Comparison of ENCODE assay signal across 11 cellular contexts in genomic region chr6:75493400-75494064, GRCh38. TPM values are rescaled to one million over a fixed set of nuclear protein-coding genes. Genes with fewer than 3 reads are reported as not detected.
A peak's percentile ranks its signal among the peaks of the same experiment; 100 is the strongest.
DNase-seq lines count a peak whose midpoint lies in the region; ATAC-seq and TF ChIP-seq lines count a peak whose summit lies in the region.
"Had no signal": no experiment of that assay in that cellular context is flagged by ENCODE, and none has a peak within 500 bp of the region (broad histone marks: within the 10 kb centered on the region; RNA-seq: fewer than 3 reads in every experiment).

A gene with protein sequence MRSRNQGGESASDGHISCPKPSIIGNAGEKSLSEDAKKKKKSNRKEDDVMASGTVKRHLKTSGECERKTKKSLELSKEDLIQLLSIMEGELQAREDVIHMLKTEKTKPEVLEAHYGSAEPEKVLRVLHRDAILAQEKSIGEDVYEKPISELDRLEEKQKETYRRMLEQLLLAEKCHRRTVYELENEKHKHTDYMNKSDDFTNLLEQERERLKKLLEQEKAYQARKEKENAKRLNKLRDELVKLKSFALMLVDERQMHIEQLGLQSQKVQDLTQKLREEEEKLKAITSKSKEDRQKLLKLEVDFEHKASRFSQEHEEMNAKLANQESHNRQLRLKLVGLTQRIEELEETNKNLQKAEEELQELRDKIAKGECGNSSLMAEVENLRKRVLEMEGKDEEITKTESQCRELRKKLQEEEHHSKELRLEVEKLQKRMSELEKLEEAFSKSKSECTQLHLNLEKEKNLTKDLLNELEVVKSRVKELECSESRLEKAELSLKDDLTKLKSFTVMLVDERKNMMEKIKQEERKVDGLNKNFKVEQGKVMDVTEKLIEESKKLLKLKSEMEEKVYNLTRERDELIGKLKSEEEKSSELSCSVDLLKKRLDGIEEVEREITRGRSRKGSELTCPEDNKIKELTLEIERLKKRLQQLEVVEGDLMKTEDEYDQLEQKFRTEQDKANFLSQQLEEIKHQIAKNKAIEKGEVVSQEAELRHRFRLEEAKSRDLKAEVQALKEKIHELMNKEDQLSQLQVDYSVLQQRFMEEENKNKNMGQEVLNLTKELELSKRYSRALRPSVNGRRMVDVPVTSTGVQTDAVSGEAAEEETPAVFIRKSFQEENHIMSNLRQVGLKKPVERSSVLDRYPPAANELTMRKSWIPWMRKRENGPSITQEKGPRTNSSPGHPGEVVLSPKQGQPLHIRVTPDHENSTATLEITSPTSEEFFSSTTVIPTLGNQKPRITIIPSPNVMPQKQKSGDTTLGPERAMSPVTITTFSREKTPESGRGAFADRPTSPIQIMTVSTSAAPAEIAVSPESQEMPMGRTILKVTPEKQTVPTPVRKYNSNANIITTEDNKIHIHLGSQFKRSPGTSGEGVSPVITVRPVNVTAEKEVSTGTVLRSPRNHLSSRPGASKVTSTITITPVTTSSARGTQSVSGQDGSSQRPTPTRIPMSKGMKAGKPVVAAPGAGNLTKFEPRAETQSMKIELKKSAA (N-terminal part only) (minus strand): TSS chr6:75493800. CDS start chr6:75414972, 78,828 bp downstream.

- no peaks in the 10 kb centered on the region for H3K9me3 Mint-ChIP-seq in activated T-helper 2 cell treated with anti-CD3 and anti-CD28 coated beads, Interferon-gamma antibody, Interleukin-2, Interleukin-4, amounts not matched to agents 10 μg/mL and 5 μg/mL and 100 μg/mL, durations not matched to agents 14 hours and 24 hours and 36 hours
- H3K9me3 Mint-ChIP-seq: activated naive CD8-positive, alpha-beta T cell treated with anti-CD3 and anti-CD28 coated beads for 36 hours; CD8-positive, alpha-beta memory T cell had no signal

- peak; percentile 4 for DNase-seq in AG08395 (ENCODE audit: low spot score)
- DNase-seq in SK-N-DZ (ENCODE audit: low spot score): peak; percentile 12
- DNase-seq in head of caudate nucleus: peak in 38 of 42 donors; percentile 5 to 80 (median 26)
- DNase-seq in omental fat pad (ENCODE audit: low spot score): no peak
- no peak for DNase-seq in activated gamma-delta T cell treated with Interleukin-2 at 50 U/mL for 16 hours
- DNase-seq in activated T-helper 2 cell treated with anti-CD3 and anti-CD28 coated beads, Interferon-gamma antibody, Interleukin-2, Interleukin-4, amounts not matched to agents 10 μg/mL and 5 μg/mL and 100 μg/mL, durations not matched to agents 14 hours and 24 hours and 36 hours (ENCODE audit: low spot score): no peak
- no peak for DNase-seq in HT-29 (ENCODE audit: low spot score)
- no peak for DNase-seq in OCI-M2 (lab: John Stamatoyannopoulos, UW; ENCODE audit: unreplicated experiment)
- DNase-seq: activated naive CD8-positive, alpha-beta T cell treated with anti-CD3 and anti-CD28 coated beads for 36 hours; CD8-positive, alpha-beta memory T cell; Kasumi-1 had no signal

- peaks cover 16% of the 10 kb centered on the region for H3K4me1 Mint-ChIP-seq in activated T-helper 2 cell treated with anti-CD3 and anti-CD28 coated beads, Interferon-gamma antibody, Interleukin-2, Interleukin-4, amounts not matched to agents 10 μg/mL and 5 μg/mL and 100 μg/mL, durations not matched to agents 14 hours and 24 hours and 36 hours (ENCODE audit: low read depth)

- TF ChIP-seq CTCF in omental fat pad (IDR thresholded peaks at IDR 0.05): no peak

- no peak within 1 kb of the TSS for H3K27ac Mint-ChIP-seq in activated T-helper 2 cell treated with anti-CD3 and anti-CD28 coated beads, Interferon-gamma antibody, Interleukin-2, Interleukin-4, amounts not matched to agents 10 μg/mL and 5 μg/mL and 100 μg/mL, durations not matched to agents 14 hours and 24 hours and 36 hours
- H3K27ac Mint-ChIP-seq: activated naive CD8-positive, alpha-beta T cell treated with anti-CD3 and anti-CD28 coated beads for 36 hours; CD8-positive, alpha-beta memory T cell had no signal

- no peak within 1 kb of the TSS for H3K4me3 Mint-ChIP-seq in activated T-helper 2 cell treated with anti-CD3 and anti-CD28 coated beads, Interferon-gamma antibody, Interleukin-2, Interleukin-4, amounts not matched to agents 10 μg/mL and 5 μg/mL and 100 μg/mL, durations not matched to agents 14 hours and 24 hours and 36 hours (ENCODE audit: low read depth)
- H3K4me3 Mint-ChIP-seq: activated naive CD8-positive, alpha-beta T cell treated with anti-CD3 and anti-CD28 coated beads for 36 hours; CD8-positive, alpha-beta memory T cell had no signal

- ATAC-seq in omental fat pad (ENCODE audit: low FRiP score): peak; percentile 88

- intact Hi-C loops in head of caudate nucleus (cut with DNase I): no loop called here
- intact Hi-C loops in activated T-helper 2 cell treated with anti-CD3 and anti-CD28 coated beads, Interferon-gamma antibody, Interleukin-2, Interleukin-4, amounts not matched to agents 10 μg/mL and 5 μg/mL and 100 μg/mL, durations not matched to agents 14 hours and 24 hours and 36 hours (cut with micrococcal nuclease): no loop called here

- H3K27me3 Mint-ChIP-seq in activated T-helper 2 cell treated with anti-CD3 and anti-CD28 coated beads, Interferon-gamma antibody, Interleukin-2, Interleukin-4, amounts not matched to agents 10 μg/mL and 5 μg/mL and 100 μg/mL, durations not matched to agents 14 hours and 24 hours and 36 hours (ENCODE audit: low read depth): peaks cover 50% of the 10 kb centered on the region

- H3K36me3 Mint-ChIP-seq in activated T-helper 2 cell treated with anti-CD3 and anti-CD28 coated beads, Interferon-gamma antibody, Interleukin-2, Interleukin-4, amounts not matched to agents 10 μg/mL and 5 μg/mL and 100 μg/mL, durations not matched to agents 14 hours and 24 hours and 36 hours (ENCODE audit: low read depth): no peaks in the 10 kb centered on the region
- H3K36me3 Mint-ChIP-seq: activated naive CD8-positive, alpha-beta T cell treated with anti-CD3 and anti-CD28 coated beads for 36 hours; CD8-positive, alpha-beta memory T cell had no signal

RNA-seq across cellular contexts. Expression of the gene that starts here (rescaled TPM):
- polyA plus RNA-seq in SK-N-DZ (2014; cell fraction: cytosol; rRNA removed): 0.03 and 0.37 TPM in 2 replicates
- polyA plus RNA-seq in SK-N-DZ (2014; cell fraction: nucleus; rRNA removed): 0.07 and 0.18 TPM in 2 replicates
- 10 to 100 TPM in 1 of 4 donors, 1 to 10 TPM in 3; 3.0 to 15.9 (median 5.7) TPM for total RNA-seq in omental fat pad
- total RNA-seq in activated T-helper 2 cell treated with anti-CD3 and anti-CD28 coated beads, Interferon-gamma antibody, Interleukin-2, Interleukin-4, amounts not matched to agents 10 μg/mL and 5 μg/mL and 100 μg/mL, durations not matched to agents 14 hours and 24 hours and 36 hours: not detected in 2 replicates
- total RNA-seq in HT-29 (2014; rRNA removed; shearing (Covaris generic)): not detected in 2 replicates
- total RNA-seq: activated naive CD8-positive, alpha-beta T cell treated with anti-CD3 and anti-CD28 coated beads for 36 hours; CD8-positive, alpha-beta memory T cell had no signal
- polyA plus RNA-seq: CD8-positive, alpha-beta memory T cell had no signal

Comparison
In these comparisons a context has a peak if more than half of its experiments do, and no peak if none do; other contexts are left out.
1. DNase-seq: peak in AG08395 (single experiment), SK-N-DZ (single experiment) and head of caudate nucleus (38 of 42); none in omental fat pad (single experiment), activated gamma-delta T cell treated with Interleukin-2 at 50 U/mL for 16 hours (single experiment), activated T-helper 2 cell treated with anti-CD3 and anti-CD28 coated beads, Interferon-gamma antibody, Interleukin-2, Interleukin-4, amounts not matched to agents 10 μg/mL and 5 μg/mL and 100 μg/mL, durations not matched to agents 14 hours and 24 hours and 36 hours (single experiment), HT-29 (single experiment) and OCI-M2 (single experiment).